In genomic region chr22:44037519-44038370, GRCh38 we compare ENCODE assay signal across 10 cellular contexts. TPM values are rescaled to one million over a fixed set of nuclear protein-coding genes. Genes with fewer than 3 reads are reported as not detected.
DNase-seq lines count a peak whose midpoint lies in the region; FAIRE-seq and TF ChIP-seq lines count a peak whose summit lies in the region.
"Had no signal": no experiment of that assay in that cellular context is flagged by ENCODE, and none has a peak within 500 bp of the region (broad histone marks: within the 10 kb centered on the region; RNA-seq: fewer than 3 reads in every experiment).

No MANE protein-coding gene starts in this region.

- H3K4me3 Mint-ChIP-seq in activated naive CD8-positive, alpha-beta T cell treated with anti-CD3 and anti-CD28 coated beads for 36 hours, result no peak overlapping the region

- no peak for TF ChIP-seq EP300 in transverse colon (IDR thresholded peaks at IDR 0.05; ENCODE audit: low read depth)

- no peaks in the 10 kb centered on the region for H3K27me3 ChIP-seq in kidney epithelial cell (ENCODE audit: control insufficient read depth, insufficient read depth, low read length)
- H3K27me3 ChIP-seq in transverse colon, result no peaks in the 10 kb centered on the region

- H3K27ac Mint-ChIP-seq in activated naive CD8-positive, alpha-beta T cell treated with anti-CD3 and anti-CD28 coated beads for 36 hours, result no peak overlapping the region

- no peaks in the 10 kb centered on the region for H3K27me3 Mint-ChIP-seq in activated naive CD8-positive, alpha-beta T cell treated with anti-CD3 and anti-CD28 coated beads for 36 hours

- in situ Hi-C loops in astrocyte of the spinal cord (cut with HindIII; ENCODE audit: low sequenced_read_pairs), result no loop called here
- in situ Hi-C loops in transverse colon (cut with MboI; ENCODE audit: low pct_ligation_motif_present in 1 of 4, low pct_unique_long_range_greater_than_20kb in 1 of 4, low sequenced_read_pairs in 3 of 4), result no loop called here

- intact Hi-C loops in transverse colon (cut with DNase I; ENCODE audit: low total_unique reads), result no loop called here

- peak overlapping the region; percentile 49 to 75 (median 63) for H3K27ac ChIP-seq in transverse colon

- WGBS in transverse colon (ENCODE audit: low coverage in 1 of 2), 2 donors, result 52 to 80% methylated on average over 1 to 9 of the region's 9 CpGs

- H3K36me3 ChIP-seq in kidney epithelial cell (ENCODE audit: control insufficient read depth, insufficient read depth, low read length) (no peaks in the 10 kb centered on the region), transverse colon (no peaks in the 10 kb centered on the region)

- H3K4me1 ChIP-seq in transverse colon, result peaks cover 0 to 9% (median 4%) of the 10 kb centered on the region in 4 donors

- FAIRE-seq in HTR-8/SVneo (lab: Jason Lieb, UNC), result peak; percentile 93

- H3K9me3 Mint-ChIP-seq in activated naive CD8-positive, alpha-beta T cell treated with anti-CD3 and anti-CD28 coated beads for 36 hours, result no peaks in the 10 kb centered on the region

- peak; percentile 86 for DNase-seq in HTR-8/SVneo (ENCODE audit: insufficient read length, low spot score)
- DNase-seq in astrocyte of the spinal cord (ENCODE audit: low read depth, low spot score), result peak; percentile 93
- DNase-seq in kidney epithelial cell (ENCODE audit: low read depth), result peak; percentile 90
- DNase-seq in transverse colon, result peak; percentile 18
- no peak for DNase-seq in stimulated activated CD4-positive, alpha-beta T cell treated with anti-CD3 and anti-CD28 coated beads, Interleukin-2, amount 100 ng/mL, for 24 hours
- DNase-seq in Kasumi-1 (lab: John Stamatoyannopoulos, UW), result no peak
- DNase-seq in activated naive CD8-positive, alpha-beta T cell treated with anti-CD3 and anti-CD28 coated beads for 36 hours, result no peak
- DNase-seq in stimulated activated naive CD4-positive, alpha-beta T cell treated with Interleukin-2 at 50 U/mL for 16 hours (lab: John Stamatoyannopoulos, UW), result no peak
- DNase-seq: KG1; stimulated activated CD4-positive, alpha-beta T cell treated with anti-CD3 and anti-CD28 coated beads, Interleukin-1b, Interleukin-23, amount 100 ng/mL, for 48 hours had no signal

- TF ChIP-seq CTCF in astrocyte of the spinal cord (IDR thresholded peaks at IDR 0.05; ENCODE audit: low read depth, low read length), result no peak
- TF ChIP-seq CTCF in kidney epithelial cell (IDR thresholded peaks at IDR 0.05; ENCODE audit: insufficient read depth, low read length, poor library complexity, severe bottlenecking), result no peak
- no peak for TF ChIP-seq CTCF in transverse colon (IDR thresholded peaks at IDR 0.05)

- peaks cover 2% of the 10 kb centered on the region for H3K36me3 Mint-ChIP-seq in activated naive CD8-positive, alpha-beta T cell treated with anti-CD3 and anti-CD28 coated beads for 36 hours

- no peaks in the 10 kb centered on the region for H3K9me3 ChIP-seq in transverse colon

- H3K4me3 ChIP-seq in astrocyte of the spinal cord (ENCODE audit: low read depth, low read length) (no peak overlapping the region), kidney epithelial cell (ENCODE audit: low read depth, low read length) (no peak overlapping the region), transverse colon (no peak overlapping the region)

- no peak for TF ChIP-seq POLR2A in transverse colon (IDR thresholded peaks at IDR 0.05)

- peaks cover 15% of the 10 kb centered on the region for H3K4me1 Mint-ChIP-seq in activated naive CD8-positive, alpha-beta T cell treated with anti-CD3 and anti-CD28 coated beads for 36 hours

RNA-seq across cellular contexts. Expression of gene PARVB, which starts 13.6 kb away (rescaled TPM):
- total RNA-seq in kidney epithelial cell, result 94.6 and 94.9 TPM in 2 replicates
- 100 to 1,000 TPM in 1 of 4 donors, 10 to 100 TPM in 1, 1 to 10 TPM in 2; 6.6 to 144 (median 30.1) TPM for total RNA-seq in transverse colon
- total RNA-seq in activated naive CD8-positive, alpha-beta T cell treated with anti-CD3 and anti-CD28 coated beads for 36 hours, result 10 to 100 TPM; 71.4 to 71.5 TPM

Comparison
In these comparisons a context has a peak if more than half of its experiments do, and no peak if none do; other contexts are left out.
1. DNase-seq: peak in HTR-8/SVneo (single experiment), astrocyte of the spinal cord (single experiment), kidney epithelial cell (single experiment) and transverse colon (single experiment); none in stimulated activated CD4-positive, alpha-beta T cell treated with anti-CD3 and anti-CD28 coated beads, Interleukin-2, amount 100 ng/mL, for 24 hours (0 of 2), Kasumi-1 (0 of 2), activated naive CD8-positive, alpha-beta T cell treated with anti-CD3 and anti-CD28 coated beads for 36 hours (single experiment) and stimulated activated naive CD4-positive, alpha-beta T cell treated with Interleukin-2 at 50 U/mL for 16 hours (single experiment).